In genomic region chr2:113278812-113279139, GRCh38 we compare ENCODE assay signal across 17 cellular contexts. TPM values are rescaled to one million over a fixed set of nuclear protein-coding genes. Genes with fewer than 3 reads are reported as not detected.
A peak's percentile ranks its signal among the peaks of the same experiment; 100 is the strongest.
DNase-seq lines count a peak whose midpoint lies in the region; ATAC-seq and TF ChIP-seq lines count a peak whose summit lies in the region.
"Had no signal": no experiment of that assay in that cellular context is flagged by ENCODE, and none has a peak within 500 bp of the region (broad histone marks: within the 10 kb centered on the region; RNA-seq: fewer than 3 reads in every experiment).

Gene PAX8, minus strand, starts transcription at chr2:113278921. Its CDS starts 527 bp downstream, at chr2:113278394.

- WGBS in mesodermal cell (ENCODE audit: insufficient coverage in 2 of 2), 2 experiments = 35 to 37% methylated on average over 5 to 16 of the region's 17 CpGs

- ATAC-seq in GM19035 (IDR thresholded peaks at IDR 0.05; ENCODE audit: unreplicated experiment) = no peak
- ATAC-seq in HG02884 (IDR thresholded peaks at IDR 0.05; ENCODE audit: unreplicated experiment) = no peak
- no peak for ATAC-seq in HG03439 (IDR thresholded peaks at IDR 0.05; ENCODE audit: unreplicated experiment)
- ATAC-seq: natural killer cell had no signal

- H3K27me3 ChIP-seq in left ventricle myocardium inferior (ENCODE audit: low read depth) = peaks cover 59% of the 10 kb centered on the region
- H3K27me3 ChIP-seq in right atrium auricular region = peaks cover 41 to 44% of the 10 kb centered on the region in 2 donors

- H3K36me3 ChIP-seq in left ventricle myocardium inferior (no peaks in the 10 kb centered on the region), right atrium auricular region (no peaks in the 10 kb centered on the region), mesodermal cell (ENCODE audit: control insufficient read depth, insufficient read depth, low read length) (no peaks in the 10 kb centered on the region)

- DNase-seq in left ventricle myocardium inferior (no peak), right atrium auricular region (ENCODE audit: low spot score) (no peak), glomerular endothelial cell (ENCODE audit: extremely low read depth, low read depth, low spot score) (no peak), erythroblast (lab: John Stamatoyannopoulos, UW) (no peak)
- DNase-seq: activated CD4-positive, alpha-beta T cell treated with anti-CD3 and anti-CD28 coated beads, Interleukin-2, amount 10 ng/mL, durations not matched to agents 24 days and 14 days; activated T-cell treated with anti-CD3 and anti-CD28 coated beads, Interleukin-2, amount 50 U/mL, for 1 hour; natural killer cell; NCI-H1930; NCI-H510A; T1000 had no signal

- TF ChIP-seq CTCF in left ventricle myocardium inferior (IDR thresholded peaks at IDR 0.05; ENCODE audit: borderline replicate concordance) (no peak), right atrium auricular region (IDR thresholded peaks at IDR 0.05) (no peak)

- peak within 1 kb of the TSS; percentile 48 for H3K4me3 ChIP-seq in left ventricle myocardium inferior
- H3K4me3 ChIP-seq in right atrium auricular region = peak within 1 kb of the TSS in 1 of 2 donors; percentile 24
- peak within 1 kb of the TSS; percentile 8 for H3K4me3 ChIP-seq in mesodermal cell (ENCODE audit: extremely low read depth, insufficient read depth, low read length, poor library complexity, severe bottlenecking)

- H3K4me1 ChIP-seq in left ventricle myocardium inferior = peaks cover 37% of the 10 kb centered on the region
- H3K4me1 ChIP-seq in right atrium auricular region = peaks cover 0 to 37% of the 10 kb centered on the region in 2 donors
- H3K4me1 ChIP-seq in mesodermal cell (ENCODE audit: control insufficient read depth, insufficient read depth, low read length, poor library complexity, severe bottlenecking) = peaks cover 8% of the 10 kb centered on the region

- TF ChIP-seq POLR2A in erythroblast (IDR thresholded peaks at IDR 0.05; ENCODE audit: low read length) = no peak

- H3K9me3 ChIP-seq in left ventricle myocardium inferior (replicated peaks) (no peaks in the 10 kb centered on the region), right atrium auricular region (no peaks in the 10 kb centered on the region), mesodermal cell (ENCODE audit: control insufficient read depth, low read length) (no peaks in the 10 kb centered on the region)

- intact Hi-C loops in left ventricle myocardium inferior (cut with micrococcal nuclease) = no loop called here

- no peak within 1 kb of the TSS for H3K27ac ChIP-seq in left ventricle myocardium inferior (replicated peaks)
- H3K27ac ChIP-seq in right atrium auricular region = no peak within 1 kb of the TSS
- no peak within 1 kb of the TSS for H3K27ac ChIP-seq in mesodermal cell (ENCODE audit: low read depth, low read length, severe bottlenecking)
- H3K27ac ChIP-seq: 22Rv1, C4-2B had no signal

RNA-seq across cellular contexts. Expression of gene PAX8, which starts in this region (rescaled TPM):
- total RNA-seq in left ventricle myocardium inferior (0.44 TPM), right atrium auricular region (1 to 10 TPM in 1 of 2 donors, under 1 TPM in 1; 0.37 to 1.2 TPM), glomerular endothelial cell (21.9 and 30.2 TPM in 2 replicates)
- 3.7 TPM for polyA plus RNA-seq in mesodermal cell (2013, experiment 1 of 2)
- polyA plus RNA-seq in mesodermal cell (2013, experiment 2 of 2) = 2.3 TPM
- total RNA-seq: temporal lobe had no signal

Comparison
In these comparisons a context has a peak if more than half of its experiments do, and no peak if none do; other contexts are left out.
1. RNA of gene PAX8 (total RNA-seq): 21.9 to 30.2 TPM in glomerular endothelial cell; 0.37 to 1.2 TPM in right atrium auricular region and 0.44 TPM in left ventricle myocardium inferior (single experiment); every median in the first group is over 10 times any median in the second.